10 cellular contexts compared by ENCODE assay signal in the genomic region with DNA sequence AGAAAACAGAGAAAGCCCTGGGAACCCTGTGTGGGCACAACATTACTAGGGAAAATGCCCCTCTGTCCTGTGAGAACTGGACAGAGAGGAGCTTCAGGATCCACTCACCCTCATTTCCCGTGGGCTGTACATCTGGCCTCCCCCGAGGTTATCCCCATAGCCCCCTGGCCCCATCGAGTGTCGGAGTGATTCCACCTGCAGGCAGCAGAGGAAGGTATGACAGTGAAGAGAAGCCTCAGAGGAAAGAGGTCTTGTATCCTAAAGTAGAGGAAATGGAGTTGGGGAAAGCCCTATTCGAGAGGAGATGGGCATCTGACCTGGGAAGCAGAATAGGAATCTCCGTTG. TPM values are rescaled to one million over a fixed set of nuclear protein-coding genes. Genes with fewer than 3 reads are reported as not detected.
DNase-seq lines count a peak whose midpoint lies in the region; ATAC-seq, FAIRE-seq and TF ChIP-seq lines count a peak whose summit lies in the region.
"Had no signal": no experiment of that assay in that cellular context is flagged by ENCODE, and none has a peak within 500 bp of the region (broad histone marks: within the 10 kb centered on the region; RNA-seq: fewer than 3 reads in every experiment).

No MANE protein-coding gene starts in this region.

- no peak overlapping the region for H3K18ac ChIP-seq in trophoblast cell (ENCODE audit: low read length)

- no peak overlapping the region for H3K23ac ChIP-seq in trophoblast cell (ENCODE audit: low read length)

- no peak overlapping the region for H2BK12ac ChIP-seq in trophoblast cell (ENCODE audit: low read length)

- no peak overlapping the region for H4K8ac ChIP-seq in trophoblast cell (ENCODE audit: low read depth, low read length)

- no peaks in the 10 kb centered on the region for H3K27me3 Mint-ChIP-seq in activated T-cell treated with anti-CD3 and anti-CD28 coated beads, Interleukin-2, amount 50 U/mL, for 72 hours (ENCODE audit: low read depth)
- no peaks in the 10 kb centered on the region for H3K27me3 Mint-ChIP-seq in activated naive CD8-positive, alpha-beta T cell treated with anti-CD3 and anti-CD28 coated beads, Interleukin-2, amount 10 ng/mL, durations not matched to agents 7 days and 5 days
- H3K27me3 Mint-ChIP-seq in mesothelial cell of epicardium (ENCODE audit: low read depth) = no peaks in the 10 kb centered on the region

- DNase-seq in activated T-cell treated with anti-CD3 and anti-CD28 coated beads, Interleukin-2, amount 50 U/mL, for 72 hours = no peak
- DNase-seq in activated T-cell treated with anti-CD3 and anti-CD28 coated beads for 4 hours = no peak
- peak; percentile 10 for DNase-seq in activated naive CD8-positive, alpha-beta T cell treated with anti-CD3 and anti-CD28 coated beads, Interleukin-2, amount 10 ng/mL, durations not matched to agents 7 days and 5 days
- DNase-seq in mesothelial cell of epicardium (ENCODE audit: low spot score in 2 of 2, unreplicated experiment in 2 of 2) = no peak
- DNase-seq in thyroid gland = no peak
- DNase-seq in GM12892 (ENCODE audit: insufficient read length) = no peak
- no peak for DNase-seq in NCI-H345 treated with DMSO at 0.1 percent for 48 hours (lab: John Stamatoyannopoulos, UW; ENCODE audit: unreplicated experiment)
- DNase-seq in trophoblast cell = no peak
- DNase-seq: mucosa of descending colon, NCI-H1436 had no signal

- H3K79me1 ChIP-seq in trophoblast cell (ENCODE audit: low read length) = peaks cover 11% of the 10 kb centered on the region

- H3K9ac ChIP-seq in trophoblast cell (ENCODE audit: low read length) = no peak overlapping the region

- H4K91ac ChIP-seq in trophoblast cell (ENCODE audit: low read depth, low read length) = no peak overlapping the region

- no peak overlapping the region for H2AK5ac ChIP-seq in trophoblast cell (ENCODE audit: low read length)

- no peak for TF ChIP-seq CTCF in mesothelial cell of epicardium (IDR thresholded peaks at IDR 0.05; ENCODE audit: unreplicated experiment)
- TF ChIP-seq CTCF in thyroid gland (IDR thresholded peaks at IDR 0.05) = no peak

- H3K4me1 ChIP-seq in thyroid gland = peaks cover 32 to 57% of the 10 kb centered on the region in 2 donors
- H3K4me1 ChIP-seq in trophoblast cell (ENCODE audit: control insufficient read depth in 1 of 2, insufficient read depth in 2 of 2, low read length in 2 of 2) = peaks cover 3 to 19% of the 10 kb centered on the region in 2 experiments

- no peak overlapping the region for H2AFZ ChIP-seq in trophoblast cell (ENCODE audit: insufficient read depth, low read length, poor library complexity)

- H3K36me3 ChIP-seq in thyroid gland = peaks cover 6 to 20% of the 10 kb centered on the region in 2 donors
- H3K36me3 ChIP-seq in trophoblast cell (ENCODE audit: control insufficient read depth in 1 of 2, insufficient read depth in 2 of 2, low read length in 2 of 2) = peaks cover 40 to 41% of the 10 kb centered on the region in 2 experiments

- no peak overlapping the region for H3K4me2 ChIP-seq in trophoblast cell (ENCODE audit: low read length)

- peaks cover 50% of the 10 kb centered on the region for H3K4me1 Mint-ChIP-seq in activated T-cell treated with anti-CD3 and anti-CD28 coated beads, Interleukin-2, amount 50 U/mL, for 72 hours (ENCODE audit: low read depth)
- H3K4me1 Mint-ChIP-seq in activated naive CD8-positive, alpha-beta T cell treated with anti-CD3 and anti-CD28 coated beads, Interleukin-2, amount 10 ng/mL, durations not matched to agents 7 days and 5 days = peaks cover 31% of the 10 kb centered on the region
- peaks cover 53% of the 10 kb centered on the region for H3K4me1 Mint-ChIP-seq in mesothelial cell of epicardium

- H3K27me3 ChIP-seq in thyroid gland (no peaks in the 10 kb centered on the region), trophoblast cell (ENCODE audit: insufficient read depth, low read length) (no peaks in the 10 kb centered on the region)

- intact Hi-C loops in thyroid gland (cut with DNase I) = no loop called here

- 73 to 84% methylated on average over 6 of the region's 6 CpGs for WGBS in thyroid gland, 2 donors
- WGBS in trophoblast cell (ENCODE audit: extremely low coverage, insufficient coverage, insufficient read length) = no CpG with 5 or more reads among the region's 6 CpGs

- no peak overlapping the region for H3K4me3 ChIP-seq in thyroid gland (replicated peaks in 1 of 3)
- no peak overlapping the region for H3K4me3 ChIP-seq in trophoblast cell (ENCODE audit: low read depth, low read length)
- H3K4me3 ChIP-seq: mucosa of descending colon had no signal

- FAIRE-seq in GM12892 (lab: Jason Lieb, UNC) = no peak

- TF ChIP-seq POLR2A in thyroid gland (IDR thresholded peaks at IDR 0.05) (no peak), GM12892 (IDR thresholded peaks at IDR 0.05; ENCODE audit: low read depth, low read length) (no peak)

- peaks cover 11% of the 10 kb centered on the region for H3K79me2 ChIP-seq in trophoblast cell (ENCODE audit: control insufficient read depth, insufficient read depth, low read length, poor library complexity)

- H3K9me3 ChIP-seq in thyroid gland (no peaks in the 10 kb centered on the region), trophoblast cell (ENCODE audit: insufficient read depth, low read depth, low read length) (no peaks in the 10 kb centered on the region)
- H3K9me3 ChIP-seq: mucosa of descending colon had no signal

- peak overlapping the region; percentile 99 for H3K27ac Mint-ChIP-seq in activated T-cell treated with anti-CD3 and anti-CD28 coated beads, Interleukin-2, amount 50 U/mL, for 72 hours
- peak overlapping the region; percentile 83 for H3K27ac Mint-ChIP-seq in activated naive CD8-positive, alpha-beta T cell treated with anti-CD3 and anti-CD28 coated beads, Interleukin-2, amount 10 ng/mL, durations not matched to agents 7 days and 5 days
- peak overlapping the region; percentile 93 for H3K27ac Mint-ChIP-seq in mesothelial cell of epicardium

- no peak overlapping the region for H3K4ac ChIP-seq in trophoblast cell (ENCODE audit: low read depth, low read length)

- no peak for ATAC-seq in activated T-cell treated with anti-CD3 and anti-CD28 coated beads, Interleukin-2, amount 50 U/mL, for 72 hours (replicated peaks in 1 of 2)
- ATAC-seq in activated naive CD8-positive, alpha-beta T cell treated with anti-CD3 and anti-CD28 coated beads, Interleukin-2, amount 10 ng/mL, durations not matched to agents 7 days and 5 days (ENCODE audit: low read depth) = no peak
- ATAC-seq: mucosa of descending colon had no signal

- no peak overlapping the region for H2BK120ac ChIP-seq in trophoblast cell (ENCODE audit: insufficient read depth, low read length, poor library complexity)

- H4K12ac ChIP-seq in trophoblast cell (ENCODE audit: low read depth, low read length) = no peak overlapping the region

- H3K36me3 Mint-ChIP-seq in activated T-cell treated with anti-CD3 and anti-CD28 coated beads, Interleukin-2, amount 50 U/mL, for 72 hours (ENCODE audit: insufficient read depth in 2 of 2) = peaks cover 19 to 23% of the 10 kb centered on the region in 2 donors
- H3K36me3 Mint-ChIP-seq in activated naive CD8-positive, alpha-beta T cell treated with anti-CD3 and anti-CD28 coated beads, Interleukin-2, amount 10 ng/mL, durations not matched to agents 7 days and 5 days = peaks cover 44% of the 10 kb centered on the region
- peaks cover 20% of the 10 kb centered on the region for H3K36me3 Mint-ChIP-seq in mesothelial cell of epicardium

- peak overlapping the region; percentile 85 to 88 (median 88) for H3K27ac ChIP-seq in thyroid gland
- H3K27ac ChIP-seq in trophoblast cell (ENCODE audit: low read depth, low read length) = no peak overlapping the region

- H3K9me3 Mint-ChIP-seq in activated T-cell treated with anti-CD3 and anti-CD28 coated beads, Interleukin-2, amount 50 U/mL, for 72 hours = no peaks in the 10 kb centered on the region
- H3K9me3 Mint-ChIP-seq in activated naive CD8-positive, alpha-beta T cell treated with anti-CD3 and anti-CD28 coated beads, Interleukin-2, amount 10 ng/mL, durations not matched to agents 7 days and 5 days = no peaks in the 10 kb centered on the region
- no peaks in the 10 kb centered on the region for H3K9me3 Mint-ChIP-seq in mesothelial cell of epicardium

- H3K4me3 Mint-ChIP-seq in activated T-cell treated with anti-CD3 and anti-CD28 coated beads, Interleukin-2, amount 50 U/mL, for 72 hours = peak overlapping the region; percentile 71 to 85
- H3K4me3 Mint-ChIP-seq in activated naive CD8-positive, alpha-beta T cell treated with anti-CD3 and anti-CD28 coated beads, Interleukin-2, amount 10 ng/mL, durations not matched to agents 7 days and 5 days = peak overlapping the region; percentile 56
- H3K4me3 Mint-ChIP-seq in mesothelial cell of epicardium = peak overlapping the region; percentile 22

- POLR2A ChIA-PET in activated naive CD8-positive, alpha-beta T cell treated with anti-CD3 and anti-CD28 coated beads, Interleukin-2, amount 10 ng/mL, durations not matched to agents 7 days and 5 days (lab: Charles Lee) = interaction anchor here (1.3 kb wide), 1 partner anchor 8 kb away, joined by 3 read pairs; a partner anchor contains a TSS

- H3K14ac ChIP-seq in trophoblast cell (ENCODE audit: low read length) = no peak overlapping the region

- H2BK5ac ChIP-seq in trophoblast cell (ENCODE audit: low read depth, low read length, poor library complexity) = no peak overlapping the region

RNA-seq across cellular contexts. Expression of a gene that starts 2.4 kb away (rescaled TPM):
- total RNA-seq in activated T-cell treated with anti-CD3 and anti-CD28 coated beads, Interleukin-2, amount 50 U/mL, for 72 hours = 10 to 100 TPM; 39.0 to 48.0 TPM
- total RNA-seq in activated naive CD8-positive, alpha-beta T cell treated with anti-CD3 and anti-CD28 coated beads, Interleukin-2, amount 10 ng/mL, durations not matched to agents 7 days and 5 days = 10 to 100 TPM; 47.4 to 52.3 TPM
- total RNA-seq in mesothelial cell of epicardium (23.7 to 28.1 TPM (median 27.5 TPM) in 3 replicates), thyroid gland (10 to 100 TPM; 10.3 to 70.6 (median 36.8) TPM)
- 11.2 TPM for polyA plus RNA-seq in GM12892 (2012; ENCODE audit: missing spikeins)
- 7.3 and 8.1 TPM in 2 replicates for polyA plus RNA-seq in trophoblast cell (2013)

RNA-seq across cellular contexts. Expression of a gene that starts 3.5 kb away (rescaled TPM):
- total RNA-seq in activated T-cell treated with anti-CD3 and anti-CD28 coated beads, Interleukin-2, amount 50 U/mL, for 72 hours = 100 to 1,000 TPM in 1 of 2 donors, 10 to 100 TPM in 1; 98.3 to 104 TPM
- 100 to 1,000 TPM; 107 to 112 TPM for total RNA-seq in activated naive CD8-positive, alpha-beta T cell treated with anti-CD3 and anti-CD28 coated beads, Interleukin-2, amount 10 ng/mL, durations not matched to agents 7 days and 5 days
- total RNA-seq in mesothelial cell of epicardium (236 to 250 TPM (median 246 TPM) in 3 replicates), thyroid gland (10 to 100 TPM; 66.0 to 93.4 (median 74.2) TPM)
- polyA plus RNA-seq in GM12892 (2012; ENCODE audit: missing spikeins) = 50.6 TPM
- 90.9 and 95.5 TPM in 2 replicates for polyA plus RNA-seq in trophoblast cell (2013)

RNA-seq across cellular contexts. Expression of a gene that starts 6.0 kb away (rescaled TPM):
- total RNA-seq in activated T-cell treated with anti-CD3 and anti-CD28 coated beads, Interleukin-2, amount 50 U/mL, for 72 hours = 100 to 1,000 TPM; 192 to 213 TPM
- 100 to 1,000 TPM; 251 to 260 TPM for total RNA-seq in activated naive CD8-positive, alpha-beta T cell treated with anti-CD3 and anti-CD28 coated beads, Interleukin-2, amount 10 ng/mL, durations not matched to agents 7 days and 5 days
- 7.6 to 10.1 TPM (median 8.6 TPM) in 3 replicates for total RNA-seq in mesothelial cell of epicardium
- total RNA-seq in thyroid gland = 1 to 10 TPM; 4.2 to 6.5 (median 5.5) TPM
- 96.1 TPM for polyA plus RNA-seq in GM12892 (2012; ENCODE audit: missing spikeins)
- polyA plus RNA-seq in trophoblast cell (2013) = 9.6 and 10.9 TPM in 2 replicates

RNA-seq across cellular contexts. Expression of a gene that starts 8.3 kb away (rescaled TPM):
- total RNA-seq in activated T-cell treated with anti-CD3 and anti-CD28 coated beads, Interleukin-2, amount 50 U/mL, for 72 hours = 10 to 100 TPM; 45.0 to 49.2 TPM
- total RNA-seq in activated naive CD8-positive, alpha-beta T cell treated with anti-CD3 and anti-CD28 coated beads, Interleukin-2, amount 10 ng/mL, durations not matched to agents 7 days and 5 days = 10 to 100 TPM; 44.5 to 49.5 TPM
- total RNA-seq in mesothelial cell of epicardium = 60.7 to 62.8 TPM (median 62.1 TPM) in 3 replicates
- total RNA-seq in thyroid gland = 100 to 1,000 TPM in 3 of 4 donors, 10 to 100 TPM in 1; 64.0 to 114 (median 107) TPM
- 80.8 TPM for polyA plus RNA-seq in GM12892 (2012; ENCODE audit: missing spikeins)
- 51.4 and 55.5 TPM in 2 replicates for polyA plus RNA-seq in trophoblast cell (2013)

RNA-seq across cellular contexts. Expression of a gene that starts 10.6 kb away (rescaled TPM):
- total RNA-seq in activated T-cell treated with anti-CD3 and anti-CD28 coated beads, Interleukin-2, amount 50 U/mL, for 72 hours = 10 to 100 TPM; 29.6 to 30.4 TPM
- total RNA-seq in activated naive CD8-positive, alpha-beta T cell treated with anti-CD3 and anti-CD28 coated beads, Interleukin-2, amount 10 ng/mL, durations not matched to agents 7 days and 5 days = 10 to 100 TPM; 38.1 to 40.8 TPM
- total RNA-seq in mesothelial cell of epicardium = 63.2 to 69.0 TPM (median 64.6 TPM) in 3 replicates
- total RNA-seq in thyroid gland = 10 to 100 TPM; 48.6 to 69.2 (median 54.8) TPM
- polyA plus RNA-seq in GM12892 (2012; ENCODE audit: missing spikeins) = 17.1 TPM
- polyA plus RNA-seq in trophoblast cell (2013) = 67.1 and 67.2 TPM in 2 replicates

Comparison
In these comparisons a context has a peak if more than half of its experiments do, and no peak if none do; other contexts are left out.
1. H3K4me3 Mint-ChIP-seq: peak in every context shown above with its lines; median percentile 78 in activated T-cell treated with anti-CD3 and anti-CD28 coated beads, Interleukin-2, amount 50 U/mL, for 72 hours; 56 in activated naive CD8-positive, alpha-beta T cell treated with anti-CD3 and anti-CD28 coated beads, Interleukin-2, amount 10 ng/mL, durations not matched to agents 7 days and 5 days; 22 in mesothelial cell of epicardium.
2. RNA of a gene that starts 6.0 kb away (total RNA-seq): 251 to 260 TPM in activated naive CD8-positive, alpha-beta T cell treated with anti-CD3 and anti-CD28 coated beads, Interleukin-2, amount 10 ng/mL, durations not matched to agents 7 days and 5 days and 192 to 213 TPM in activated T-cell treated with anti-CD3 and anti-CD28 coated beads, Interleukin-2, amount 50 U/mL, for 72 hours; 7.6 to 10.1 TPM in mesothelial cell of epicardium and 4.2 to 6.5 TPM in thyroid gland; every median in the first group is over 10 times any median in the second.
3. Peak in every context shown above with its lines, with median percentiles within 50 percentile points of each other: H3K27ac Mint-ChIP-seq.